9 cellular contexts compared by ENCODE assay signal in the genomic region with DNA sequence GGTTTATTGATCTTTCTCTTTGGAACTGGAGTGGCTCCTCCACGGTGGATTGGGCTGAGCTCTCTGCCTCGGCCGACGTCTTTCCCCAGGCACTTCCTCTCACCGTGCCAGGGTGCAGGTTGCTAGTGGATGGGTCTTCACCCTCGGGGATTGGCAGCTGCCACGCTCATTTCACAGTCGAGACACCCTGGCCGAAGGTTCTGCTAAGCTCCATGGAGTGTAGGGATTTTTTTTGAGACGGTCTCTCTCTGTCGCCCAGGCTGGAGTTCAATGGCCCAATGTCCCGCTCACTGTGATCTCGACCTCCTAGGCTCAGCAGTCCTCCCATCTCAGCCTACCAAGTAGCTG.
DNase-seq lines count a peak whose midpoint lies in the region; ATAC-seq and TF ChIP-seq lines count a peak whose summit lies in the region.
"Had no signal": no experiment of that assay in that cellular context is flagged by ENCODE, and none has a peak within 500 bp of the region (broad histone marks: within the 10 kb centered on the region; RNA-seq: fewer than 3 reads in every experiment).

No MANE protein-coding gene starts in this region.

- H3K27ac ChIP-seq in body of pancreas: peak overlapping the region in 3 of 4 donors; percentile 38 to 85 (median 71)
- H3K27ac ChIP-seq in naive thymus-derived CD4-positive, alpha-beta T cell (ENCODE audit: low read depth, low read length): peak overlapping the region; percentile 53
- H3K27ac ChIP-seq in upper lobe of right lung: peak overlapping the region; percentile 48

- H3K9me3 Mint-ChIP-seq in activated naive CD4-positive, alpha-beta T cell treated with anti-CD3 and anti-CD28 coated beads, Interleukin-2, amount 50 U/mL, for 24 hours: no peaks in the 10 kb centered on the region
- H3K9me3 Mint-ChIP-seq in naive thymus-derived CD4-positive, alpha-beta T cell: no peaks in the 10 kb centered on the region

- 73 to 77% methylated on average over 11 to 13 of the region's 13 CpGs for WGBS in body of pancreas, 2 donors

- peak overlapping the region; percentile 93 for H3K27ac Mint-ChIP-seq in activated naive CD4-positive, alpha-beta T cell treated with anti-CD3 and anti-CD28 coated beads, Interleukin-2, amount 50 U/mL, for 24 hours
- peak overlapping the region; percentile 82 to 97 (median 94) for H3K27ac Mint-ChIP-seq in naive thymus-derived CD4-positive, alpha-beta T cell

- H3K36me3 ChIP-seq in body of pancreas (replicated peaks in 1 of 2; ENCODE audit: insufficient read depth in 1 of 2, low read depth in 2 of 2): no peaks in the 10 kb centered on the region
- H3K36me3 ChIP-seq in naive thymus-derived CD4-positive, alpha-beta T cell (ENCODE audit: control insufficient read depth in 2 of 3, insufficient read depth in 3 of 3, low read length in 3 of 3): peaks cover 0 to 14% (median 0%) of the 10 kb centered on the region in 3 experiments
- H3K36me3 ChIP-seq in upper lobe of right lung: peaks cover 4% of the 10 kb centered on the region
- H3K36me3 ChIP-seq: pancreas had no signal

- H3K27me3 Mint-ChIP-seq in activated naive CD4-positive, alpha-beta T cell treated with anti-CD3 and anti-CD28 coated beads, Interleukin-2, amount 50 U/mL, for 24 hours: no peaks in the 10 kb centered on the region
- H3K27me3 Mint-ChIP-seq in naive thymus-derived CD4-positive, alpha-beta T cell: no peaks in the 10 kb centered on the region

- H3K4me1 Mint-ChIP-seq in activated naive CD4-positive, alpha-beta T cell treated with anti-CD3 and anti-CD28 coated beads, Interleukin-2, amount 50 U/mL, for 24 hours: peaks cover 51% of the 10 kb centered on the region
- peaks cover 23 to 73% (median 62%) of the 10 kb centered on the region in 7 donors for H3K4me1 Mint-ChIP-seq in naive thymus-derived CD4-positive, alpha-beta T cell

- H3K4me3 Mint-ChIP-seq in activated naive CD4-positive, alpha-beta T cell treated with anti-CD3 and anti-CD28 coated beads, Interleukin-2, amount 50 U/mL, for 24 hours: peak overlapping the region; percentile 81
- peak overlapping the region; percentile 79 to 88 (median 85) for H3K4me3 Mint-ChIP-seq in naive thymus-derived CD4-positive, alpha-beta T cell

- CTCF ChIA-PET in naive thymus-derived CD4-positive, alpha-beta T cell (lab: Charles Lee): interaction anchor here (0.8 to 3.6 kb wide), 9 partner anchors 9 to 89 kb away, joined by 3 to 24 read pairs (median 4); no protein-coding TSS in a partner anchor

- TF ChIP-seq POLR2A in body of pancreas (IDR thresholded peaks at IDR 0.05): no peak

- H3K4me1 ChIP-seq in body of pancreas (peaks cover 66% of the 10 kb centered on the region), upper lobe of right lung (peaks cover 59% of the 10 kb centered on the region)
- H3K4me1 ChIP-seq in naive thymus-derived CD4-positive, alpha-beta T cell (ENCODE audit: control insufficient read depth in 2 of 2, insufficient read depth in 2 of 2, low read length in 2 of 2): peaks cover 44 to 57% of the 10 kb centered on the region in 2 donors

- DNase-seq in activated naive CD4-positive, alpha-beta T cell (lab: John Stamatoyannopoulos, UW): no peak
- no peak for DNase-seq in body of pancreas
- DNase-seq in naive thymus-derived CD4-positive, alpha-beta T cell: peak in 1 of 9 donors; percentile 43
- no peak for DNase-seq in upper lobe of right lung
- DNase-seq in NCI-H1930 (lab: John Stamatoyannopoulos, UW): no peak
- DNase-seq in Ammon's horn (ENCODE audit: low spot score): no peak
- DNase-seq: pancreas had no signal

- no peak for ATAC-seq in body of pancreas
- ATAC-seq in naive thymus-derived CD4-positive, alpha-beta T cell: peak; percentile 21
- ATAC-seq in upper lobe of right lung: no peak
- ATAC-seq in HG03442 (IDR thresholded peaks at IDR 0.05; ENCODE audit: unreplicated experiment): no peak

- TF ChIP-seq CTCF in body of pancreas (IDR thresholded peaks at IDR 0.05) (no peak), upper lobe of right lung (IDR thresholded peaks at IDR 0.05) (no peak)

- no peak overlapping the region for H3K4me3 ChIP-seq in body of pancreas
- peak overlapping the region; percentile 53 for H3K4me3 ChIP-seq in naive thymus-derived CD4-positive, alpha-beta T cell (ENCODE audit: low read length)
- H3K4me3 ChIP-seq in upper lobe of right lung: no peak overlapping the region
- H3K4me3 ChIP-seq: pancreas had no signal

- intact Hi-C loops in body of pancreas (cut with DNase I): no loop called here
- intact Hi-C loops in naive thymus-derived CD4-positive, alpha-beta T cell (cut with micrococcal nuclease): loop anchor here (2.0 kb wide), 3 partner anchors 15 to 39 kb away; no protein-coding TSS in a partner anchor
- intact Hi-C loops in upper lobe of right lung (cut with DNase I): no loop called here

- no peaks in the 10 kb centered on the region for H3K9me3 ChIP-seq in body of pancreas
- no peaks in the 10 kb centered on the region for H3K9me3 ChIP-seq in naive thymus-derived CD4-positive, alpha-beta T cell (ENCODE audit: control insufficient read depth in 2 of 3, low read length in 3 of 3)
- H3K9me3 ChIP-seq in upper lobe of right lung: no peaks in the 10 kb centered on the region
- H3K9me3 ChIP-seq: pancreas had no signal

- no peaks in the 10 kb centered on the region for H3K36me3 Mint-ChIP-seq in activated naive CD4-positive, alpha-beta T cell treated with anti-CD3 and anti-CD28 coated beads, Interleukin-2, amount 50 U/mL, for 24 hours
- H3K36me3 Mint-ChIP-seq in naive thymus-derived CD4-positive, alpha-beta T cell: peaks cover 0 to 10% (median 0%) of the 10 kb centered on the region in 5 donors

- no peaks in the 10 kb centered on the region for H3K27me3 ChIP-seq in body of pancreas
- H3K27me3 ChIP-seq in naive thymus-derived CD4-positive, alpha-beta T cell (ENCODE audit: control insufficient read depth in 2 of 2, insufficient read depth in 2 of 2, low read length in 2 of 2): no peaks in the 10 kb centered on the region
- H3K27me3 ChIP-seq in upper lobe of right lung: no peaks in the 10 kb centered on the region
- H3K27me3 ChIP-seq: pancreas had no signal

- POLR2A ChIA-PET in naive thymus-derived CD4-positive, alpha-beta T cell (lab: Charles Lee): interaction anchor here (0.8 to 66.9 kb wide), 11 partner anchors 3 to 537 kb away, joined by 3 to 3353 read pairs (median 4); a partner anchor contains a TSS

Comparison
In these comparisons a context has a peak if more than half of its experiments do, and no peak if none do; other contexts are left out.
1. intact Hi-C loops: an anchor here in naive thymus-derived CD4-positive, alpha-beta T cell (2.0 kb wide); none called in body of pancreas and upper lobe of right lung.